13 cellular contexts compared by ENCODE assay signal in the genomic region with DNA sequence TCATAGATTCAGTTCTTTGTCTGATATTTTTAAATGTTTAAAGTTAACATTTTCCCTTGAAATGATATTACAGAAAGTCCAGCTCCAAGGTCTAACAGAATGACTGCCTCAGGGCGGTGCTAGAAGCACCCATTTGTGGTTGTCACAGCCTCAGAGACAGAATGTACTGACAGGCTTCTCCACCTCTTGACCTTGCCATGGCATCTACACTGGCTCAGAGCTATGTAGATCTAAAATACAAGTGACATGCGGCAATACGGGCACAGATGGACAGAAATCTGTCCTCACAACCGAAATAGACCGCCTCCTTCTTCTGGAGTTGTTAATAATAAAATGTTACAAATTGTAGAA.
A peak's percentile ranks its signal among the peaks of the same experiment; 100 is the strongest.
DNase-seq lines count a peak whose midpoint lies in the region; ATAC-seq and TF ChIP-seq lines count a peak whose summit lies in the region.
"Had no signal": no experiment of that assay in that cellular context is flagged by ENCODE, and none has a peak within 500 bp of the region (broad histone marks: within the 10 kb centered on the region; RNA-seq: fewer than 3 reads in every experiment).

No MANE protein-coding gene starts in this region.

- H3K27ac Mint-ChIP-seq in HFFc6 (peak overlapping the region; percentile 49), WTC11 (no peak overlapping the region)
- H3K27ac Mint-ChIP-seq: activated CD4-positive, alpha-beta T cell treated with anti-CD3 and anti-CD28 coated beads for 36 hours had no signal

- no peak overlapping the region for H3K4me3 ChIP-seq in left lung

- no peak overlapping the region for H3K27ac ChIP-seq in left lung

- CTCF ChIA-PET in WTC11 (lab: Charles Lee), result no interaction called here

- no peaks in the 10 kb centered on the region for H3K4me1 ChIP-seq in left lung

- peak; percentile 78 for DNase-seq in DMS 273 (lab: John Stamatoyannopoulos, UW; ENCODE audit: unreplicated experiment)
- DNase-seq in HFFc6, result no peak
- DNase-seq in WTC11 (ENCODE audit: low spot score), result no peak
- peak; percentile 14 to 29 for DNase-seq in hippocampal formation (lab: John Stamatoyannopoulos, UW)
- no peak for DNase-seq in SK-N-DZ (ENCODE audit: low spot score)
- DNase-seq in left lung, result no peak
- DNase-seq in SW480 (ENCODE audit: low spot score), result no peak
- DNase-seq: activated CD4-positive, alpha-beta T cell treated with anti-CD3 and anti-CD28 coated beads for 36 hours; activated CD8-positive, alpha-beta memory T cell treated with anti-CD3 and anti-CD28 coated beads, Interleukin-2, amount 50 U/mL, for 48 hours; COR-L47; occipital lobe; stimulated activated CD4-positive, alpha-beta T cell treated with anti-CD3 and anti-CD28 coated beads, Interleukin-4, amount 100 ng/mL, for 1 hour; T1000 had no signal

- no peaks in the 10 kb centered on the region for H3K27me3 Mint-ChIP-seq in HFFc6 (ENCODE audit: insufficient read depth)
- no peaks in the 10 kb centered on the region for H3K27me3 Mint-ChIP-seq in WTC11 (ENCODE audit: low read depth)
- H3K27me3 Mint-ChIP-seq: activated CD4-positive, alpha-beta T cell treated with anti-CD3 and anti-CD28 coated beads for 36 hours had no signal

- H3K4me1 Mint-ChIP-seq in HFFc6 (ENCODE audit: low read depth), result peaks cover 65% of the 10 kb centered on the region
- H3K4me1 Mint-ChIP-seq in WTC11, result peaks cover 32% of the 10 kb centered on the region

- no peak for TF ChIP-seq CTCF in HFFc6 (IDR thresholded peaks at IDR 0.05)
- TF ChIP-seq CTCF in WTC11 (IDR thresholded peaks at IDR 0.05), result no peak
- TF ChIP-seq CTCF in left lung (IDR thresholded peaks at IDR 0.05), result no peak

- intact Hi-C loops in left lung (cut with DNase I), result no loop called here

- H3K36me3 ChIP-seq in left lung, result no peaks in the 10 kb centered on the region

- no peaks in the 10 kb centered on the region for H3K27me3 ChIP-seq in left lung

- no peaks in the 10 kb centered on the region for H3K9me3 ChIP-seq in left lung

- POLR2A ChIA-PET in WTC11 (lab: Charles Lee), result no interaction called here

- peaks cover 20% of the 10 kb centered on the region for H3K36me3 Mint-ChIP-seq in HFFc6 (ENCODE audit: low read depth)
- no peaks in the 10 kb centered on the region for H3K36me3 Mint-ChIP-seq in WTC11

- peak; percentile 31 for ATAC-seq in WTC11
- ATAC-seq in left lung, result no peak
- ATAC-seq: activated CD4-positive, alpha-beta T cell treated with anti-CD3 and anti-CD28 coated beads for 36 hours had no signal

- no peaks in the 10 kb centered on the region for H3K9me3 Mint-ChIP-seq in HFFc6
- H3K9me3 Mint-ChIP-seq in WTC11, result no peaks in the 10 kb centered on the region

- H3K4me3 Mint-ChIP-seq in HFFc6, result no peak overlapping the region
- no peak overlapping the region for H3K4me3 Mint-ChIP-seq in WTC11
- H3K4me3 Mint-ChIP-seq: activated CD4-positive, alpha-beta T cell treated with anti-CD3 and anti-CD28 coated beads for 36 hours had no signal

TF ChIP-seq in WTC11, 78 proteins besides CTCF, POLR2A, EP300 and RAD21:
- TF ChIP-seq ZNF138 (CRISPR knock-in tag; conservative IDR thresholded peaks at IDR 0.05) (no peak), ATF1 (CRISPR knock-in tag; IDR thresholded peaks at IDR 0.05) (no peak), SOX15 (CRISPR knock-in tag; IDR thresholded peaks at IDR 0.05) (no peak), NFE2L1 (CRISPR knock-in tag; IDR thresholded peaks at IDR 0.05) (no peak), EMX1 (CRISPR knock-in tag; IDR thresholded peaks at IDR 0.05) (no peak), GABPB1 (CRISPR knock-in tag; IDR thresholded peaks at IDR 0.05) (no peak), TEAD4 (CRISPR knock-in tag; IDR thresholded peaks at IDR 0.05) (no peak), GTF2I (CRISPR knock-in tag; conservative IDR thresholded peaks at IDR 0.05) (no peak), FOXJ3 (CRISPR knock-in tag; IDR thresholded peaks at IDR 0.05; ENCODE audit: borderline replicate concordance) (no peak), TCF7 (CRISPR knock-in tag; IDR thresholded peaks at IDR 0.05; ENCODE audit: low read depth) (no peak), OVOL2 (CRISPR knock-in tag; IDR thresholded peaks at IDR 0.05; ENCODE audit: borderline replicate concordance) (no peak), CREB1 (CRISPR knock-in tag; IDR thresholded peaks at IDR 0.05) (no peak), JAZF1 (CRISPR knock-in tag; IDR thresholded peaks at IDR 0.05) (no peak), NR2C2 (CRISPR knock-in tag; IDR thresholded peaks at IDR 0.05) (no peak)
- TF ChIP-seq, protein P1, sequence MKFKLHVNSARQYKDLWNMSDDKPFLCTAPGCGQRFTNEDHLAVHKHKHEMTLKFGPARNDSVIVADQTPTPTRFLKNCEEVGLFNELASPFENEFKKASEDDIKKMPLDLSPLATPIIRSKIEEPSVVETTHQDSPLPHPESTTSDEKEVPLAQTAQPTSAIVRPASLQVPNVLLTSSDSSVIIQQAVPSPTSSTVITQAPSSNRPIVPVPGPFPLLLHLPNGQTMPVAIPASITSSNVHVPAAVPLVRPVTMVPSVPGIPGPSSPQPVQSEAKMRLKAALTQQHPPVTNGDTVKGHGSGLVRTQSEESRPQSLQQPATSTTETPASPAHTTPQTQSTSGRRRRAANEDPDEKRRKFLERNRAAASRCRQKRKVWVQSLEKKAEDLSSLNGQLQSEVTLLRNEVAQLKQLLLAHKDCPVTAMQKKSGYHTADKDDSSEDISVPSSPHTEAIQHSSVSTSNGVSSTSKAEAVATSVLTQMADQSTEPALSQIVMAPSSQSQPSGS (CRISPR knock-in tag; IDR thresholded peaks at IDR 0.05; ENCODE audit: borderline replicate concordance, low read depth), result no peak
- TF ChIP-seq, protein P2, sequence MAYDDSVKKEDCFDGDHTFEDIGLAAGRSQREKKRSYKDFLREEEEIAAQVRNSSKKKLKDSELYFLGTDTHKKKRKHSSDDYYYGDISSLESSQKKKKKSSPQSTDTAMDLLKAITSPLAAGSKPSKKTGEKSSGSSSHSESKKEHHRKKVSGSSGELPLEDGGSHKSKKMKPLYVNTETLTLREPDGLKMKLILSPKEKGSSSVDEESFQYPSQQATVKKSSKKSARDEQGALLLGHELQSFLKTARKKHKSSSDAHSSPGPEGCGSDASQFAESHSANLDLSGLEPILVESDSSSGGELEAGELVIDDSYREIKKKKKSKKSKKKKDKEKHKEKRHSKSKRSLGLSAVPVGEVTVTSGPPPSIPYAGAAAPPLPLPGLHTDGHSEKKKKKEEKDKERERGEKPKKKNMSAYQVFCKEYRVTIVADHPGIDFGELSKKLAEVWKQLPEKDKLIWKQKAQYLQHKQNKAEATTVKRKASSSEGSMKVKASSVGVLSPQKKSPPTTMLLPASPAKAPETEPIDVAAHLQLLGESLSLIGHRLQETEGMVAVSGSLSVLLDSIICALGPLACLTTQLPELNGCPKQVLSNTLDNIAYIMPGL (CRISPR knock-in tag; IDR thresholded peaks at IDR 0.05), result no peak

Comparison
In these comparisons a context has a peak if more than half of its experiments do, and no peak if none do; other contexts are left out.
1. DNase-seq: peak in DMS 273 (single experiment) and hippocampal formation (2 of 2); none in HFFc6 (single experiment), WTC11 (single experiment), SK-N-DZ (single experiment), left lung (0 of 2) and SW480 (single experiment).